In genomic region chr20:55937283-55937682, GRCh38 we compare ENCODE assay signal across 8 cellular contexts.
"Had no signal": no experiment of that assay in that cellular context is flagged by ENCODE, and none has a peak within 500 bp of the region (broad histone marks: within the 10 kb centered on the region; RNA-seq: fewer than 3 reads in every experiment).

No MANE protein-coding gene starts in this region.

- ATAC-seq: GM12878 had no signal

- H3K4me3 ChIP-seq: GM12878 had no signal

- FAIRE-seq: G401.6, GM12878, GM12891, GM12892, GM18507, GM19239 had no signal

- DNase-seq: GDM1, GF-D8 had no signal
